Comparison of ENCODE assay signal across 21 cellular contexts in the genomic region with DNA sequence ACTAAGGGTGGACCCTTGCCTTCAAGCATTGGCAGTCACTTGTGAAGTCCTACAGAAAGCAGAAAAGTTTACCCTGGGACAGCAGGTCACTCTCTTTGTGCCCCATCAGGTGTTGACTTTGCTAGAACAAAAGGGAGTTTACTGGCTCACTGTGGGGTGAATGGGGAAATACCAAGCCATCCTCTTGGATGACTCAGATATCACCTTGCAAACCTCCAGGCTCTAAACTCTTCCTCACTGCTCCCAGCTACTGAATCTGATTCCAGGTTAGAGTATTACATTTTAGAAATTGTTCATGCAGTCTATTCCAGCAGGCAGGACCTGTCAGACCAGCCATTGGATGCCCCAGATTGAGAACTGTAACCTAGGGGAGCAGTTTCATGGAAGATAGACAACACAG. TPM values are rescaled to one million over a fixed set of nuclear protein-coding genes. Genes with fewer than 3 reads are reported as not detected.
DNase-seq lines count a peak whose midpoint lies in the region; ATAC-seq and TF ChIP-seq lines count a peak whose summit lies in the region.
"Had no signal": no experiment of that assay in that cellular context is flagged by ENCODE, and none has a peak within 500 bp of the region (broad histone marks: within the 10 kb centered on the region; RNA-seq: fewer than 3 reads in every experiment).

No MANE protein-coding gene starts in this region.

- H3K27me3 ChIP-seq in GM23338 (ENCODE audit: insufficient read depth) (no peaks in the 10 kb centered on the region), mesendoderm (ENCODE audit: insufficient read depth, low read length, poor library complexity) (no peaks in the 10 kb centered on the region)
- H3K27me3 ChIP-seq: esophagus squamous epithelium, gastroesophageal sphincter, testis had no signal

- H3K27ac ChIP-seq in GM23338 (ENCODE audit: low read depth) (no peak overlapping the region), mesendoderm (ENCODE audit: low read depth, low read length) (no peak overlapping the region)
- H3K27ac ChIP-seq: esophagus squamous epithelium, gastroesophageal sphincter, lower lobe of right lung, prostate gland, testis had no signal

- H3K4me2 ChIP-seq in GM23338 (no peak overlapping the region), mesendoderm (ENCODE audit: low read length) (no peak overlapping the region)

- H3K79me1 ChIP-seq in mesendoderm (ENCODE audit: low read length), result no peaks in the 10 kb centered on the region

- H3K9me3 Mint-ChIP-seq in GM23338, result 0 out of 3 replicates have a peak, but pooled peaks cover 2% of the 10 kb centered on the region
- H3K9me3 Mint-ChIP-seq: activated CD4-positive, alpha-beta memory T cell treated with anti-CD3 and anti-CD28 coated beads for 36 hours had no signal

- peaks cover 13% of the 10 kb centered on the region for H3K9me2 ChIP-seq in GM23338 (ENCODE audit: insufficient read depth)

- H2AFZ ChIP-seq in GM23338, result peak overlapping the region; percentile 18; the same call in 1 of the 2 replicates

- H3K4me1 Mint-ChIP-seq in GM23338, result peaks cover 23% of the 10 kb centered on the region
- H3K4me1 Mint-ChIP-seq: brain had no signal

- H3K36me3 ChIP-seq in GM23338 (ENCODE audit: insufficient read depth) (no peaks in the 10 kb centered on the region), mesendoderm (ENCODE audit: control insufficient read depth, insufficient read depth, low read length) (no peaks in the 10 kb centered on the region)
- H3K36me3 ChIP-seq: esophagus squamous epithelium, gastroesophageal sphincter, lower lobe of right lung, prostate gland had no signal

- no peak overlapping the region for H4K8ac ChIP-seq in mesendoderm (ENCODE audit: low read depth, low read length)

- TF ChIP-seq CTCF in GM23338 (conservative IDR thresholded peaks at IDR 0.05; ENCODE audit: low read depth in 2 of 2), result no peak

- no peaks in the 10 kb centered on the region for H3F3A ChIP-seq in GM23338 (replicated peaks; ENCODE audit: low read depth)

- H3K56ac ChIP-seq in mesendoderm (ENCODE audit: low read length), result no peak overlapping the region

- no peak overlapping the region for H3K4ac ChIP-seq in mesendoderm (ENCODE audit: low read depth, low read length)

- ATAC-seq in GM23338, result no peak; the same call in 2 of the 3 replicates
- ATAC-seq: gastroesophageal sphincter had no signal

- no peak overlapping the region for H2BK120ac ChIP-seq in mesendoderm (ENCODE audit: low read depth, low read length)

- no peak overlapping the region for H3K27ac Mint-ChIP-seq in GM23338
- H3K27ac Mint-ChIP-seq: activated CD4-positive, alpha-beta memory T cell treated with anti-CD3 and anti-CD28 coated beads for 36 hours; brain; IgD-negative memory B cell had no signal

- 0 out of 2 replicates have a peak, but pooled peaks cover 5% of the 10 kb centered on the region for H3K4me1 ChIP-seq in GM23338 (ENCODE audit: insufficient read depth)
- no peaks in the 10 kb centered on the region for H3K4me1 ChIP-seq in mesendoderm (ENCODE audit: control insufficient read depth, low read depth, low read length)
- H3K4me1 ChIP-seq: esophagus squamous epithelium, gastroesophageal sphincter, lower lobe of right lung, prostate gland, testis had no signal

- H3K18ac ChIP-seq in mesendoderm (ENCODE audit: low read length), result no peak overlapping the region

- H3K27me3 Mint-ChIP-seq in GM23338 (ENCODE audit: insufficient read depth, low read depth, poor library complexity), result peaks cover 7% of the 10 kb centered on the region
- H3K27me3 Mint-ChIP-seq: activated CD4-positive, alpha-beta memory T cell treated with anti-CD3 and anti-CD28 coated beads for 36 hours; IgD-negative memory B cell had no signal

- no peaks in the 10 kb centered on the region for H3K36me3 Mint-ChIP-seq in GM23338 (ENCODE audit: low read depth)
- H3K36me3 Mint-ChIP-seq: activated CD4-positive, alpha-beta memory T cell treated with anti-CD3 and anti-CD28 coated beads for 36 hours; brain; IgD-negative memory B cell had no signal

- DNase-seq in GM23338 (ENCODE audit: low spot score), result no peak
- peak; percentile 13 for DNase-seq in SW480 (ENCODE audit: low spot score)
- peak; percentile 49 for DNase-seq in mesendoderm
- no peak for DNase-seq in NCI-H187 treated with DMSO at 0.1 percent for 48 hours (lab: John Stamatoyannopoulos, UW)
- DNase-seq in hepatic stellate cell (ENCODE audit: low spot score), result no peak
- no peak for DNase-seq in NCI-H146 treated with DMSO at 0.1 percent for 48 hours (lab: John Stamatoyannopoulos, UW; ENCODE audit: unreplicated experiment)
- DNase-seq: activated CD4-positive, alpha-beta memory T cell treated with anti-CD3 and anti-CD28 coated beads for 36 hours; activated effector memory CD4-positive, alpha-beta T cell treated with Interleukin-2 at 50 U/mL for 16 hours; C1 segment of cervical spinal cord; effector memory CD4-positive, alpha-beta T cell; esophagus squamous epithelium; GOT3; lower lobe of right lung; NCI-H526 treated with DMSO at 0.1 percent for 48 hours; testis had no signal

- H3K4me3 ChIP-seq in GM23338 (no peak overlapping the region), mesendoderm (ENCODE audit: low read length) (no peak overlapping the region)
- H3K4me3 ChIP-seq: esophagus squamous epithelium, gastroesophageal sphincter, lower lobe of right lung, prostate gland, testis had no signal

- H3K9ac ChIP-seq in mesendoderm (ENCODE audit: low read length), result no peak overlapping the region

- no peaks in the 10 kb centered on the region for H4K20me1 ChIP-seq in GM23338 (replicated peaks; ENCODE audit: insufficient read depth)

- H2AK5ac ChIP-seq in mesendoderm (ENCODE audit: low read length), result no peak overlapping the region

- H3K23ac ChIP-seq in mesendoderm (ENCODE audit: low read length), result no peak overlapping the region

- H3K4me3 Mint-ChIP-seq in GM23338, result no peak overlapping the region
- H3K4me3 Mint-ChIP-seq: activated CD4-positive, alpha-beta memory T cell treated with anti-CD3 and anti-CD28 coated beads for 36 hours; brain; IgD-negative memory B cell had no signal

- no peaks in the 10 kb centered on the region for H3K79me2 ChIP-seq in GM23338 (replicated peaks; ENCODE audit: insufficient read depth)
- H3K79me2 ChIP-seq in mesendoderm (ENCODE audit: control insufficient read depth, insufficient read depth, low read length), result no peaks in the 10 kb centered on the region

- H4K5ac ChIP-seq in mesendoderm (ENCODE audit: low read length), result no peak overlapping the region

- no peak overlapping the region for H2BK5ac ChIP-seq in mesendoderm (ENCODE audit: low read length)

- H2BK15ac ChIP-seq in mesendoderm (replicated peaks; ENCODE audit: low read depth), result no peak overlapping the region

TF ChIP-seq in GM23338, 12 proteins besides CTCF, POLR2A, EP300 and RAD21 (continues in another document):
- TF ChIP-seq ZNF114 (CRISPR knock-in tag; IDR thresholded peaks at IDR 0.05) (no peak), JUNB (IDR thresholded peaks at IDR 0.05; ENCODE audit: unreplicated experiment) (no peak), EZH2phosphoT487 (IDR thresholded peaks at IDR 0.05; ENCODE audit: unreplicated experiment) (no peak), NANOG (IDR thresholded peaks at IDR 0.05; ENCODE audit: borderline replicate concordance) (no peak), EZH2 (IDR thresholded peaks at IDR 0.05; ENCODE audit: low read depth, unreplicated experiment) (no peak)
- TF ChIP-seq, protein P1, sequence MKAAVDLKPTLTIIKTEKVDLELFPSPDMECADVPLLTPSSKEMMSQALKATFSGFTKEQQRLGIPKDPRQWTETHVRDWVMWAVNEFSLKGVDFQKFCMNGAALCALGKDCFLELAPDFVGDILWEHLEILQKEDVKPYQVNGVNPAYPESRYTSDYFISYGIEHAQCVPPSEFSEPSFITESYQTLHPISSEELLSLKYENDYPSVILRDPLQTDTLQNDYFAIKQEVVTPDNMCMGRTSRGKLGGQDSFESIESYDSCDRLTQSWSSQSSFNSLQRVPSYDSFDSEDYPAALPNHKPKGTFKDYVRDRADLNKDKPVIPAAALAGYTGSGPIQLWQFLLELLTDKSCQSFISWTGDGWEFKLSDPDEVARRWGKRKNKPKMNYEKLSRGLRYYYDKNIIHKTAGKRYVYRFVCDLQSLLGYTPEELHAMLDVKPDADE (IDR thresholded peaks at IDR 0.05), result no peak

RNA-seq across cellular contexts. Expression of a gene that starts 7.3 kb away (rescaled TPM):
- not detected in 2 replicates for total RNA-seq in GM23338 (2014; rRNA removed; shearing (Covaris generic))
- not detected in 2 replicates for polyA plus RNA-seq in GM23338 (2016; fragmentation: Nextera tagmentation; extraction: Ambion mirVana)
- not detected for polyA plus RNA-seq in mesendoderm (2013, experiment 1 of 2)
- polyA plus RNA-seq in mesendoderm (2013, experiment 2 of 2), result not detected
- total RNA-seq: activated CD4-positive, alpha-beta memory T cell treated with anti-CD3 and anti-CD28 coated beads for 36 hours; esophagus squamous epithelium; gastroesophageal sphincter; lower lobe of right lung; prostate gland; testis had no signal
- polyA plus RNA-seq: AG04450, IgD-negative memory B cell, keratinocyte had no signal

RNA-seq across cellular contexts. Expression of a gene that starts 15.3 kb away (rescaled TPM):
- total RNA-seq in GM23338 (2014; rRNA removed; shearing (Covaris generic)), result not detected in 2 replicates
- polyA plus RNA-seq in GM23338 (2016; fragmentation: Nextera tagmentation; extraction: Ambion mirVana), result not detected in 2 replicates
- not detected for polyA plus RNA-seq in mesendoderm (2013, experiment 1 of 2)
- not detected for polyA plus RNA-seq in mesendoderm (2013, experiment 2 of 2)
- total RNA-seq: activated CD4-positive, alpha-beta memory T cell treated with anti-CD3 and anti-CD28 coated beads for 36 hours; esophagus squamous epithelium; gastroesophageal sphincter; lower lobe of right lung; prostate gland had no signal
- polyA plus RNA-seq: AG04450, IgD-negative memory B cell, keratinocyte had no signal

RNA-seq across cellular contexts. Expression of a gene that starts 20.1 kb away (rescaled TPM):
- 0.45 TPM in 1 of 2 replicates, not detected in the other for total RNA-seq in GM23338 (2014; rRNA removed; shearing (Covaris generic))
- polyA plus RNA-seq in GM23338 (2016; fragmentation: Nextera tagmentation; extraction: Ambion mirVana), result not detected in 2 replicates
- 0.04 TPM for polyA plus RNA-seq in mesendoderm (2013, experiment 1 of 2)
- 0.08 TPM for polyA plus RNA-seq in mesendoderm (2013, experiment 2 of 2)
- polyA plus RNA-seq: AG04450, keratinocyte had no signal

RNA-seq across cellular contexts. Expression of a gene that starts 41.7 kb away (rescaled TPM):
- 0.56 TPM in 1 of 2 replicates, not detected in the other for total RNA-seq in GM23338 (2014; rRNA removed; shearing (Covaris generic))
- polyA plus RNA-seq in GM23338 (2016; fragmentation: Nextera tagmentation; extraction: Ambion mirVana), result 1.7 and 2.0 TPM in 2 replicates
- 0.55 TPM for polyA plus RNA-seq in mesendoderm (2013, experiment 1 of 2)
- 0.69 TPM for polyA plus RNA-seq in mesendoderm (2013, experiment 2 of 2)
- total RNA-seq: activated CD4-positive, alpha-beta memory T cell treated with anti-CD3 and anti-CD28 coated beads for 36 hours had no signal
- polyA plus RNA-seq: AG04450, IgD-negative memory B cell had no signal

Comparison
In these comparisons a context has a peak if more than half of its experiments do, and no peak if none do; other contexts are left out.
1. DNase-seq: peak in SW480 (single experiment) and mesendoderm (single experiment); none in GM23338 (single experiment), NCI-H187 treated with DMSO at 0.1 percent for 48 hours (single experiment), hepatic stellate cell (single experiment) and NCI-H146 treated with DMSO at 0.1 percent for 48 hours (single experiment).